Comparison of ENCODE assay signal across 2 cellular contexts in genomic region chr10:101616415-101617101, GRCh38.
TF ChIP-seq lines count a peak whose summit lies in the region.

No MANE protein-coding gene starts in this region.

TF ChIP-seq in SK-N-SH, 30 proteins besides CTCF, POLR2A, EP300 and RAD21 (continued from another document):
- TF ChIP-seq EZH2phosphoT487 (IDR thresholded peaks at IDR 0.05; ENCODE audit: borderline replicate concordance, low read depth) (no peak), RXRA (IDR thresholded peaks at IDR 0.05; ENCODE audit: borderline replicate concordance, low read depth) (no peak), TEAD4 (IDR thresholded peaks at IDR 0.05; ENCODE audit: borderline replicate concordance, insufficient read depth) (no peak), NRF1 (IDR thresholded peaks at IDR 0.05; ENCODE audit: low read depth, low read length) (no peak)

TF ChIP-seq in SK-N-SH treated with all-trans-retinoic acid at 6 μM for 48 hours, 23 proteins besides CTCF, POLR2A, EP300 and RAD21 (continued from another document):
- no peak for TF ChIP-seq TSHZ2 (CRISPR knock-in tag; IDR thresholded peaks at IDR 0.05)
- no peak for TF ChIP-seq SNAI2 (CRISPR knock-in tag; IDR thresholded peaks at IDR 0.05)
- TF ChIP-seq GLIS3 (CRISPR knock-in tag; IDR thresholded peaks at IDR 0.05) = no peak
- no peak for TF ChIP-seq CSRNP3 (CRISPR knock-in tag; IDR thresholded peaks at IDR 0.05)
- no peak for TF ChIP-seq CSDC2 (CRISPR knock-in tag; IDR thresholded peaks at IDR 0.05)
- TF ChIP-seq ZFP30 (CRISPR knock-in tag; IDR thresholded peaks at IDR 0.05) = no peak
- TF ChIP-seq OSR1 (CRISPR knock-in tag; IDR thresholded peaks at IDR 0.05) = no peak
- TF ChIP-seq ZNF8 (CRISPR knock-in tag; IDR thresholded peaks at IDR 0.05) = no peak
- no peak for TF ChIP-seq ARNTL (CRISPR knock-in tag; IDR thresholded peaks at IDR 0.05; ENCODE audit: borderline replicate concordance, low read depth)
- TF ChIP-seq CREB5 (CRISPR knock-in tag; IDR thresholded peaks at IDR 0.05; ENCODE audit: low read depth) = no peak
